In the genomic region with DNA sequence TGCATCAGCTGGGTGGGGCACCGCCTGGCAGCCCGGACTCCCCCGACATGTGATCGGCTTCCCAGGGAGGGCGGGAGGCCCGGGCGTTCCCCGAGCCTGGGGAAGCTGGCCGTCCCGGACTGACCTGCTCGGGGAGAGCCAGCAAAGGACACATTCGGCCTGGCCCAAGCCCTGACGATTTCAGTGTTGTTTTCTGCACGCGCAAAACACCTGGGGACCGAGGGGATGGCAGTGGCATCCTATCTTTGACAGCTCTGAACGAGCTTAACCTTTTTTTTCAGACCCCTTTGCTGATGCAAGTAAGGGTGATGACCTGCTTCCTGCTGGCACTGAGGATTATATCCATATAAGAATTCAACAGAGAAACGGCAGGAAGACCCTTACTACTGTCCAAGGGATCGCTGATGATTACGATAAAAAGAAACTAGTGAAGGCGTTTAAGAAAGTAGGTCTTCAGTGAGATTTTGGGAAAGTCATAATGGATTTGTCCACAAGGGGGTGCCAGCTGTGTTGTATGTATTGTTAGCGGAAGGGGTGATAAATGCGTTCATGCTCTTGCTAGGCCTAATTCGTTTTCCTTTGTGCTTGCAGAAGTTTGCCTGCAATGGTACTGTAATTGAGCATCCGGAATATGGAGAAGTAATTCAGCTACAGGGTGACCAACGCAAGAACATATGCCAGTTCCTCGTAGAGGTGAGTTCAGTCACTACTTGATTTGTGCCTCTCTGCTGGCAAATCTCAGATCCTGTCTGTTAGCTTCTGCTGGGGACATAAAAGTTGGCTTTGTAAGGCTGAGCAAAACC, we compare ENCODE assay signal across 1 cellular context.
TF ChIP-seq lines count a peak whose summit lies in the region.

No MANE protein-coding gene starts in this region.

TF ChIP-seq in HepG2, 621 proteins besides CTCF, POLR2A, EP300 and RAD21 (continued from another document and continues in another):
- TF ChIP-seq TRIM24 (CRISPR knock-in tag; IDR thresholded peaks at IDR 0.05) (no peak), ZHX2 (IDR thresholded peaks at IDR 0.05; ENCODE audit: low read depth) (no peak), ZHX2 (CRISPR knock-in tag; IDR thresholded peaks at IDR 0.05; ENCODE audit: borderline replicate concordance) (no peak), ZNF792 (CRISPR knock-in tag; IDR thresholded peaks at IDR 0.05) (peak; percentile 7; the same call in 1 of the 2 replicates), TBX3 (IDR thresholded peaks at IDR 0.05; ENCODE audit: borderline replicate concordance) (no peak; the same call in 1 of the 2 replicates), HNRNPK (IDR thresholded peaks at IDR 0.05; ENCODE audit: low read depth, low read length, poor library complexity, severe bottlenecking) (no peak), ZSCAN29 (CRISPR knock-in tag; conservative IDR thresholded peaks at IDR 0.05) (peak; percentile 64; the same call in 1 of the 2 replicates), ZNF747 (CRISPR knock-in tag; IDR thresholded peaks at IDR 0.05; ENCODE audit: borderline replicate concordance) (no peak), NCOA2 (CRISPR knock-in tag; IDR thresholded peaks at IDR 0.05) (no peak), STAT6 (CRISPR knock-in tag; IDR thresholded peaks at IDR 0.05; ENCODE audit: borderline replicate concordance) (peak; percentile 46; the same call in 1 of the 2 replicates), HOXD1 (CRISPR knock-in tag; IDR thresholded peaks at IDR 0.05) (0 out of 2 replicates have a peak, but pooled peaks have one; percentile 21), ZNF331 (CRISPR knock-in tag; IDR thresholded peaks at IDR 0.05) (no peak; the same call in 1 of the 2 replicates), ZBTB26 (CRISPR knock-in tag; IDR thresholded peaks at IDR 0.05; ENCODE audit: borderline replicate concordance) (no peak), RFX5 (IDR thresholded peaks at IDR 0.05; ENCODE audit: low read depth, low read length) (no peak), ONECUT2 (CRISPR knock-in tag; IDR thresholded peaks at IDR 0.05) (no peak), NBN (conservative IDR thresholded peaks at IDR 0.05) (no peak), YEATS2 (CRISPR knock-in tag; IDR thresholded peaks at IDR 0.05; ENCODE audit: borderline replicate concordance) (no peak), HDAC1 (CRISPR knock-in tag; IDR thresholded peaks at IDR 0.05) (peak; percentile 10; the same call in 1 of the 2 replicates), KDM1A (CRISPR knock-in tag; IDR thresholded peaks at IDR 0.05) (no peak), PRMT3 (CRISPR knock-in tag; IDR thresholded peaks at IDR 0.05; ENCODE audit: borderline replicate concordance, low read depth) (no peak), ZNF543 (CRISPR knock-in tag; IDR thresholded peaks at IDR 0.05) (no peak), SIX4 (CRISPR knock-in tag; IDR thresholded peaks at IDR 0.05) (no peak), PLRG1 (conservative IDR thresholded peaks at IDR 0.05) (no peak), THAP11 (CRISPR knock-in tag; IDR thresholded peaks at IDR 0.05) (no peak), CREM (IDR thresholded peaks at IDR 0.05) (no peak; the same call in 1 of the 2 replicates), CREM (CRISPR knock-in tag; IDR thresholded peaks at IDR 0.05) (no peak)
- TF ChIP-seq, protein P1, sequence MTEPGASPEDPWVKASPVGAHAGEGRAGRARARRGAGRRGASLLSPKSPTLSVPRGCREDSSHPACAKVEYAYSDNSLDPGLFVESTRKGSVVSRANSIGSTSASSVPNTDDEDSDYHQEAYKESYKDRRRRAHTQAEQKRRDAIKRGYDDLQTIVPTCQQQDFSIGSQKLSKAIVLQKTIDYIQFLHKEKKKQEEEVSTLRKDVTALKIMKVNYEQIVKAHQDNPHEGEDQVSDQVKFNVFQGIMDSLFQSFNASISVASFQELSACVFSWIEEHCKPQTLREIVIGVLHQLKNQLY (CRISPR knock-in tag; IDR thresholded peaks at IDR 0.05) = no peak; the same call in 1 of the 2 replicates
- TF ChIP-seq, protein P2, sequence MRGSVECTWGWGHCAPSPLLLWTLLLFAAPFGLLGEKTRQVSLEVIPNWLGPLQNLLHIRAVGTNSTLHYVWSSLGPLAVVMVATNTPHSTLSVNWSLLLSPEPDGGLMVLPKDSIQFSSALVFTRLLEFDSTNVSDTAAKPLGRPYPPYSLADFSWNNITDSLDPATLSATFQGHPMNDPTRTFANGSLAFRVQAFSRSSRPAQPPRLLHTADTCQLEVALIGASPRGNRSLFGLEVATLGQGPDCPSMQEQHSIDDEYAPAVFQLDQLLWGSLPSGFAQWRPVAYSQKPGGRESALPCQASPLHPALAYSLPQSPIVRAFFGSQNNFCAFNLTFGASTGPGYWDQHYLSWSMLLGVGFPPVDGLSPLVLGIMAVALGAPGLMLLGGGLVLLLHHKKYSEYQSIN (CRISPR knock-in tag; IDR thresholded peaks at IDR 0.05; ENCODE audit: borderline replicate concordance) = 0 out of 2 replicates have a peak, but pooled peaks have one; percentile 54
- TF ChIP-seq, protein P3, sequence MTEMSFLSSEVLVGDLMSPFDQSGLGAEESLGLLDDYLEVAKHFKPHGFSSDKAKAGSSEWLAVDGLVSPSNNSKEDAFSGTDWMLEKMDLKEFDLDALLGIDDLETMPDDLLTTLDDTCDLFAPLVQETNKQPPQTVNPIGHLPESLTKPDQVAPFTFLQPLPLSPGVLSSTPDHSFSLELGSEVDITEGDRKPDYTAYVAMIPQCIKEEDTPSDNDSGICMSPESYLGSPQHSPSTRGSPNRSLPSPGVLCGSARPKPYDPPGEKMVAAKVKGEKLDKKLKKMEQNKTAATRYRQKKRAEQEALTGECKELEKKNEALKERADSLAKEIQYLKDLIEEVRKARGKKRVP (CRISPR knock-in tag; IDR thresholded peaks at IDR 0.05) = peak in 1 of 2 experiments; percentile 39; a peak in 2 of 4 replicates
- TF ChIP-seq, protein P4, sequence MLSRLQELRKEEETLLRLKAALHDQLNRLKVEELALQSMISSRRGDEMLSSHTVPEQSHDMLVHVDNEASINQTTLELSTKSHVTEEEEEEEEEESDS (CRISPR knock-in tag; IDR thresholded peaks at IDR 0.05; ENCODE audit: borderline replicate concordance) = peak; percentile 56; the same call in 1 of the 2 replicates
- TF ChIP-seq, protein P5, sequence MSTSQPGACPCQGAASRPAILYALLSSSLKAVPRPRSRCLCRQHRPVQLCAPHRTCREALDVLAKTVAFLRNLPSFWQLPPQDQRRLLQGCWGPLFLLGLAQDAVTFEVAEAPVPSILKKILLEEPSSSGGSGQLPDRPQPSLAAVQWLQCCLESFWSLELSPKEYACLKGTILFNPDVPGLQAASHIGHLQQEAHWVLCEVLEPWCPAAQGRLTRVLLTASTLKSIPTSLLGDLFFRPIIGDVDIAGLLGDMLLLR (CRISPR knock-in tag; IDR thresholded peaks at IDR 0.05) = peak; percentile 93
- TF ChIP-seq, protein P6, sequence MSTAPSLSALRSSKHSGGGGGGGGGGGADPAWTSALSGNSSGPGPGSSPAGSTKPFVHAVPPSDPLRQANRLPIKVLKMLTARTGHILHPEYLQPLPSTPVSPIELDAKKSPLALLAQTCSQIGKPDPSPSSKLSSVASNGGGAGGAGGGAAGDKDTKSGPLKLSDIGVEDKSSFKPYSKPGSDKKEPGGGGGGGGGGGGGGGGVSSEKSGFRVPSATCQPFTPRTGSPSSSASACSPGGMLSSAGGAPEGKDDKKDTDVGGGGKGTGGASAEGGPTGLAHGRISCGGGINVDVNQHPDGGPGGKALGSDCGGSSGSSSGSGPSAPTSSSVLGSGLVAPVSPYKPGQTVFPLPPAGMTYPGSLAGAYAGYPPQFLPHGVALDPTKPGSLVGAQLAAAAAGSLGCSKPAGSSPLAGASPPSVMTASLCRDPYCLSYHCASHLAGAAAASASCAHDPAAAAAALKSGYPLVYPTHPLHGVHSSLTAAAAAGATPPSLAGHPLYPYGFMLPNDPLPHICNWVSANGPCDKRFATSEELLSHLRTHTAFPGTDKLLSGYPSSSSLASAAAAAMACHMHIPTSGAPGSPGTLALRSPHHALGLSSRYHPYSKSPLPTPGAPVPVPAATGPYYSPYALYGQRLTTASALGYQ (CRISPR knock-in tag; IDR thresholded peaks at IDR 0.05) = no peak
- TF ChIP-seq, protein P7, sequence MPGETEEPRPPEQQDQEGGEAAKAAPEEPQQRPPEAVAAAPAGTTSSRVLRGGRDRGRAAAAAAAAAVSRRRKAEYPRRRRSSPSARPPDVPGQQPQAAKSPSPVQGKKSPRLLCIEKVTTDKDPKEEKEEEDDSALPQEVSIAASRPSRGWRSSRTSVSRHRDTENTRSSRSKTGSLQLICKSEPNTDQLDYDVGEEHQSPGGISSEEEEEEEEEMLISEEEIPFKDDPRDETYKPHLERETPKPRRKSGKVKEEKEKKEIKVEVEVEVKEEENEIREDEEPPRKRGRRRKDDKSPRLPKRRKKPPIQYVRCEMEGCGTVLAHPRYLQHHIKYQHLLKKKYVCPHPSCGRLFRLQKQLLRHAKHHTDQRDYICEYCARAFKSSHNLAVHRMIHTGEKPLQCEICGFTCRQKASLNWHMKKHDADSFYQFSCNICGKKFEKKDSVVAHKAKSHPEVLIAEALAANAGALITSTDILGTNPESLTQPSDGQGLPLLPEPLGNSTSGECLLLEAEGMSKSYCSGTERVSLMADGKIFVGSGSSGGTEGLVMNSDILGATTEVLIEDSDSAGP (CRISPR knock-in tag; IDR thresholded peaks at IDR 0.05; ENCODE audit: borderline replicate concordance) = peak; percentile 90; the same call in 1 of the 2 replicates
- TF ChIP-seq, protein P8, sequence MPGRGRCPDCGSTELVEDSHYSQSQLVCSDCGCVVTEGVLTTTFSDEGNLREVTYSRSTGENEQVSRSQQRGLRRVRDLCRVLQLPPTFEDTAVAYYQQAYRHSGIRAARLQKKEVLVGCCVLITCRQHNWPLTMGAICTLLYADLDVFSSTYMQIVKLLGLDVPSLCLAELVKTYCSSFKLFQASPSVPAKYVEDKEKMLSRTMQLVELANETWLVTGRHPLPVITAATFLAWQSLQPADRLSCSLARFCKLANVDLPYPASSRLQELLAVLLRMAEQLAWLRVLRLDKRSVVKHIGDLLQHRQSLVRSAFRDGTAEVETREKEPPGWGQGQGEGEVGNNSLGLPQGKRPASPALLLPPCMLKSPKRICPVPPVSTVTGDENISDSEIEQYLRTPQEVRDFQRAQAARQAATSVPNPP (CRISPR knock-in tag; IDR thresholded peaks at IDR 0.05) = 0 out of 2 replicates have a peak, but pooled peaks have one; percentile 52
- TF ChIP-seq, protein P9, sequence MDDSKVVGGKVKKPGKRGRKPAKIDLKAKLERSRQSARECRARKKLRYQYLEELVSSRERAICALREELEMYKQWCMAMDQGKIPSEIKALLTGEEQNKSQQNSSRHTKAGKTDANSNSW (CRISPR knock-in tag; IDR thresholded peaks at IDR 0.05; ENCODE audit: borderline replicate concordance) = no peak
